Comparison of ENCODE assay signal across 8 cellular contexts in genomic region chr6:20255428-20255827, GRCh38.
"Had no signal": no experiment of that assay in that cellular context is flagged by ENCODE, and none has a peak within 500 bp of the region (broad histone marks: within the 10 kb centered on the region; RNA-seq: fewer than 3 reads in every experiment).

No MANE protein-coding gene starts in this region.

- H3K4me3 ChIP-seq: GM12878 had no signal

- ATAC-seq: GM12878 had no signal

- DNase-seq: GDM1, GF-D8 had no signal

- FAIRE-seq: G401.6, GM12878, GM12891, GM12892, GM18507, GM19239 had no signal
